Comparison of ENCODE assay signal across 8 cellular contexts in genomic region chr6:117600008-117600743, GRCh38. TPM values are rescaled to one million over a fixed set of nuclear protein-coding genes. Genes with fewer than 3 reads are reported as not detected.
DNase-seq lines count a peak whose midpoint lies in the region; ATAC-seq and TF ChIP-seq lines count a peak whose summit lies in the region.

No MANE protein-coding gene starts in this region.

- TF ChIP-seq CTCF in epithelial cell of esophagus (IDR thresholded peaks at IDR 0.05; ENCODE audit: insufficient read depth, low read depth, low read length, missing control alignments) (no peak), suprapubic skin (IDR thresholded peaks at IDR 0.05) (no peak)

- peaks cover 6% of the 10 kb centered on the region for H3K9me3 Mint-ChIP-seq in activated naive CD4-positive, alpha-beta T cell treated with anti-CD3 and anti-CD28 coated beads, Interleukin-2, amount 10 ng/mL, durations not matched to agents 7 days and 5 days

- DNase-seq in activated naive CD4-positive, alpha-beta T cell treated with anti-CD3 and anti-CD28 coated beads, Interleukin-2, amount 10 ng/mL, durations not matched to agents 7 days and 5 days: no peak
- no peak for DNase-seq in activated naive CD4-positive, alpha-beta T cell (lab: John Stamatoyannopoulos, UW)
- peak in 1 of 2 experiments; percentile 10 for DNase-seq in SJCRH30
- DNase-seq in epithelial cell of esophagus (ENCODE audit: low read depth): peak; percentile 38
- DNase-seq in suprapubic skin (ENCODE audit: low spot score in 2 of 2): no peak
- no peak for DNase-seq in posterior cingulate gyrus

- no peak for TF ChIP-seq POLR2A in suprapubic skin (IDR thresholded peaks at IDR 0.05)

- intact Hi-C loops in posterior cingulate gyrus (cut with DNase I): loop anchor here (5.0 kb wide), 1 partner anchor 118 kb away; the partner anchor contains the start of gene DCBLD1

- no peak overlapping the region for H3K27ac Mint-ChIP-seq in activated naive CD4-positive, alpha-beta T cell treated with anti-CD3 and anti-CD28 coated beads, Interleukin-2, amount 10 ng/mL, durations not matched to agents 7 days and 5 days

- ATAC-seq in HG03108 (IDR thresholded peaks at IDR 0.05; ENCODE audit: unreplicated experiment): no peak
- ATAC-seq in GM18520 (IDR thresholded peaks at IDR 0.05; ENCODE audit: unreplicated experiment): no peak

- no peaks in the 10 kb centered on the region for H3K27me3 ChIP-seq in SJCRH30
- H3K27me3 ChIP-seq in suprapubic skin: no peaks in the 10 kb centered on the region

- H3K4me1 ChIP-seq in SJCRH30: 0 out of 2 replicates have a peak, but pooled peaks cover 3% of the 10 kb centered on the region
- peaks cover 37% of the 10 kb centered on the region for H3K4me1 ChIP-seq in suprapubic skin

- 69% methylated on average over 6 of the region's 6 CpGs for WGBS in suprapubic skin

- H3K4me3 Mint-ChIP-seq in activated naive CD4-positive, alpha-beta T cell treated with anti-CD3 and anti-CD28 coated beads, Interleukin-2, amount 10 ng/mL, durations not matched to agents 7 days and 5 days: peak overlapping the region; percentile 100

- peaks cover 40% of the 10 kb centered on the region for H3K36me3 Mint-ChIP-seq in activated naive CD4-positive, alpha-beta T cell treated with anti-CD3 and anti-CD28 coated beads, Interleukin-2, amount 10 ng/mL, durations not matched to agents 7 days and 5 days

- H3K9me3 ChIP-seq in SJCRH30 (replicated peaks) (peaks cover 3% of the 10 kb centered on the region; the same call in 1 of the 2 replicates), suprapubic skin (no peaks in the 10 kb centered on the region)

- H3K27me3 Mint-ChIP-seq in activated naive CD4-positive, alpha-beta T cell treated with anti-CD3 and anti-CD28 coated beads, Interleukin-2, amount 10 ng/mL, durations not matched to agents 7 days and 5 days: no peaks in the 10 kb centered on the region

- CTCF ChIA-PET in activated naive CD4-positive, alpha-beta T cell treated with anti-CD3 and anti-CD28 coated beads, Interleukin-2, amount 10 ng/mL, durations not matched to agents 7 days and 5 days (lab: Charles Lee): interaction anchor here (1.1 kb wide), 1 partner anchor 123 kb away, joined by 3 read pairs; no protein-coding TSS in a partner anchor

- H3K36me3 ChIP-seq in SJCRH30 (peaks cover 19% of the 10 kb centered on the region), suprapubic skin (no peaks in the 10 kb centered on the region)

- peaks cover 37% of the 10 kb centered on the region for H3K4me1 Mint-ChIP-seq in activated naive CD4-positive, alpha-beta T cell treated with anti-CD3 and anti-CD28 coated beads, Interleukin-2, amount 10 ng/mL, durations not matched to agents 7 days and 5 days

- H3K4me3 ChIP-seq in SJCRH30 (peak overlapping the region; percentile 96; the same call in 1 of the 2 replicates), epithelial cell of esophagus (ENCODE audit: low read length) (peak overlapping the region; percentile 95), suprapubic skin (peak overlapping the region; percentile 98)

- no peak for TF ChIP-seq EP300 in suprapubic skin (IDR thresholded peaks at IDR 0.05)

- H3K27ac ChIP-seq in SJCRH30 (no peak overlapping the region), suprapubic skin (no peak overlapping the region)

RNA-seq across cellular contexts. Expression of gene GOPC, which starts 2.1 kb away (rescaled TPM):
- total RNA-seq in SJCRH30 (2014; rRNA removed; shearing (Covaris generic)): 45.8 and 49.5 TPM in 2 replicates
- 10 to 100 TPM; 15.5 to 21.9 (median 20.0) TPM for total RNA-seq in suprapubic skin
